Comparison of ENCODE assay signal across 21 cellular contexts in the genomic region with DNA sequence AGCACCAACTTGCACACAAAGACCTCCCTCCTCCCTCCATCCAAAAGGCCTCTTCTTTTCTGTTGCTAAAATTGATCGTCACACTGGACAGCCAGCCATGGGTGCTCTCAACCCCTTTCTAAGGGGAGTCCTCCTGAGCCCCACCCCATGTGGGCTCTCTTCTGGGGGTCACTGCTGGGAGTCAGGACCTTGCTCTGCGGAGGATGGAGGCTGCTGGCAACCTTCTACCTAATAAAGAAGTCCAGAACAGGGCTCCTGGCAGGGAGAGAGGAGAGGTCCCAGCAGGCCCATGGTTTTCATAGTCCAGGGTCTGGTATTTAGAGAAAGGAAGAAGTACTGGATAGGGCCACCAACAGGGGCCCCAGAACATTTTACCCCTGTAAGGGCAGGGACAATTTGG.
"Had no signal": no experiment of that assay in that cellular context is flagged by ENCODE, and none has a peak within 500 bp of the region (broad histone marks: within the 10 kb centered on the region; RNA-seq: fewer than 3 reads in every experiment).

No MANE protein-coding gene starts in this region.

- H3K4me3 ChIP-seq: ascending aorta, colonic mucosa, esophagus squamous epithelium, gastroesophageal sphincter had no signal

- DNase-seq: activated CD4-positive, alpha-beta memory T cell treated with anti-CD3 and anti-CD28 coated beads, Interleukin-2, amount 10 ng/mL, durations not matched to agents 7 days and 5 days; activated CD4-positive, alpha-beta T cell treated with anti-CD3 and anti-CD28 coated beads for 36 hours; activated CD4-positive, alpha-beta T cell treated with anti-CD3 and anti-CD28 coated beads, Interleukin-2, amount 10 ng/mL, durations not matched to agents 24 days and 14 days; activated CD4-positive, CD25-positive, alpha-beta regulatory T cell; activated CD4-positive, CD25-positive, alpha-beta regulatory T cell treated with anti-CD3 and anti-CD28 coated beads, Interleukin-2, amount 50 U/mL, for 72 hours; activated CD8-positive, alpha-beta memory T cell treated with anti-CD3 and anti-CD28 coated beads, Interleukin-2, amount 50 U/mL, for 48 hours; activated effector memory CD4-positive, alpha-beta T cell treated with anti-CD3 and anti-CD28 coated beads, Interleukin-2, amount 50 U/mL, for 16 hours; activated naive CD4-positive, alpha-beta T cell; activated naive CD8-positive, alpha-beta T cell treated with anti-CD3 and anti-CD28 coated beads, Interleukin-2, amount 10 ng/mL, durations not matched to agents 7 days and 5 days; activated T-cell treated with anti-CD3 and anti-CD28 coated beads, Interleukin-2, amount 50 U/mL, for 48 hours; colonic mucosa; effector CD8-positive, alpha-beta T cell; esophagus squamous epithelium; foreskin melanocyte; T-helper 1 cell; T-helper 17 cell had no signal

- H3K4me1 ChIP-seq: ascending aorta, colonic mucosa, gastroesophageal sphincter had no signal

- H3K27ac ChIP-seq: ascending aorta, colonic mucosa, epithelial cell of prostate, esophagus squamous epithelium, gastroesophageal sphincter had no signal

- ATAC-seq: activated CD4-positive, alpha-beta T cell treated with anti-CD3 and anti-CD28 coated beads for 36 hours; activated naive CD4-positive, alpha-beta T cell treated with anti-CD3 and anti-CD28 coated beads, Interleukin-2, amount 50 U/mL, for 72 hours; gastroesophageal sphincter; SK-N-SH treated with all-trans-retinoic acid at 6 μM for 48 hours; T-helper 17 cell had no signal

- H3K27me3 ChIP-seq: ascending aorta, colonic mucosa had no signal

- H3K36me3 ChIP-seq: ascending aorta, colonic mucosa, esophagus squamous epithelium, gastroesophageal sphincter had no signal

- H3K9me3 ChIP-seq: ascending aorta, colonic mucosa had no signal
